In genomic region chr14:105301103-105301914, GRCh38 we compare ENCODE assay signal across 8 cellular contexts. TPM values are rescaled to one million over a fixed set of nuclear protein-coding genes. Genes with fewer than 3 reads are reported as not detected.
DNase-seq lines count a peak whose midpoint lies in the region; ATAC-seq, FAIRE-seq and TF ChIP-seq lines count a peak whose summit lies in the region.

No MANE protein-coding gene starts in this region.

- ATAC-seq in GM18907 (IDR thresholded peaks at IDR 0.05; ENCODE audit: unreplicated experiment) (peak; percentile 55), HG03135 (IDR thresholded peaks at IDR 0.05; ENCODE audit: unreplicated experiment) (peak; percentile 50), WTC11 (peak; percentile 84)

- H3K4me3 ChIP-seq in AG04450 (ENCODE audit: low read depth, low read length) (peak overlapping the region; percentile 92), bronchial epithelial cell (ENCODE audit: low read depth, low read length) (peak overlapping the region; percentile 87), small intestine (ENCODE audit: low read depth in 1 of 2, low read length in 2 of 2) (peak overlapping the region; percentile 74 to 79)

- CTCF ChIA-PET in AG04450 (lab: Charles Lee) (interaction anchor here (1.0 to 1.2 kb wide), 2 partner anchors 51 to 179 kb away, joined by 4 to 6 read pairs; no protein-coding TSS in a partner anchor), WTC11 (lab: Charles Lee) (interaction anchor here (0.6 to 2.0 kb wide), 20 partner anchors 10 to 959 kb away, joined by 3 to 12 read pairs (median 5); partner anchors contain the start of genes BTBD6, NUDT14 and PACS2)

- peaks cover 13% of the 10 kb centered on the region for H3K4me1 Mint-ChIP-seq in WTC11

- H3K36me3 Mint-ChIP-seq in WTC11 = peaks cover 5% of the 10 kb centered on the region; the same call in 1 of the 2 replicates

- H3K9me3 Mint-ChIP-seq in WTC11 = peaks cover 5% of the 10 kb centered on the region; the same call in 1 of the 2 replicates

- H3K9me3 ChIP-seq in AG04450 (ENCODE audit: control insufficient read depth, insufficient read depth, low read length) = no peaks in the 10 kb centered on the region; the same call in 1 of the 2 replicates
- no peaks in the 10 kb centered on the region for H3K9me3 ChIP-seq in small intestine (ENCODE audit: control insufficient read depth, low read depth)

- H3K27ac ChIP-seq in AG04450 (ENCODE audit: low read depth, low read length) (peak overlapping the region; percentile 87), small intestine (ENCODE audit: low read depth in 1 of 2, low read length in 1 of 2) (peak overlapping the region; percentile 95 to 100)

- TF ChIP-seq CTCF in AG04450 (IDR thresholded peaks at IDR 0.05; ENCODE audit: low read depth, low read length) = no peak
- TF ChIP-seq CTCF in WTC11 (IDR thresholded peaks at IDR 0.05) = no peak
- TF ChIP-seq CTCF in bronchial epithelial cell (IDR thresholded peaks at IDR 0.05; ENCODE audit: insufficient read depth, low read length, severe bottlenecking) = no peak

- peaks cover 40% of the 10 kb centered on the region for H3K27me3 Mint-ChIP-seq in WTC11 (ENCODE audit: low read depth)

- WGBS in small intestine, 3 donors = 3 to 5% (median 4%) methylated on average over 31 to 65 of the region's 65 CpGs

- no peaks in the 10 kb centered on the region for H3K36me3 ChIP-seq in bronchial epithelial cell (ENCODE audit: control insufficient read depth, insufficient read depth, low read length)
- H3K36me3 ChIP-seq in small intestine (ENCODE audit: control insufficient read depth in 2 of 2, insufficient read depth in 2 of 2, low read length in 2 of 2) = no peaks in the 10 kb centered on the region

- no peak for FAIRE-seq in bronchial epithelial cell (lab: Jason Lieb, UNC)
- no peak for FAIRE-seq in small intestine (lab: Jason Lieb, UNC)

- peaks cover 0 to 10% of the 10 kb centered on the region in 2 donors for H3K4me1 ChIP-seq in small intestine (ENCODE audit: control insufficient read depth in 2 of 2, insufficient read depth in 1 of 2, low read depth in 1 of 2, low read length in 1 of 2)

- H3K4me3 Mint-ChIP-seq in WTC11 = peak overlapping the region; percentile 91

- POLR2A ChIA-PET in AG04450 (lab: Yijun Ruan, JAX) (interaction anchor here (0.5 to 1.5 kb wide), 12 partner anchors 8 to 379 kb away, joined by 3 to 23 read pairs (median 4); partner anchors contain the start of genes BTBD6, CDCA4 and PACS2), WTC11 (lab: Charles Lee) (interaction anchor here (0.6 to 2.4 kb wide), 6 partner anchors 9 to 475 kb away, joined by 4 to 10 read pairs (median 4); partner anchors contain the start of genes BTBD6 and PACS2)

- DNase-seq in AG04450 (ENCODE audit: low read depth, low spot score) (peak; percentile 84), NCI-H2196 treated with DMSO at 0.1 percent for 48 hours (lab: John Stamatoyannopoulos, UW; ENCODE audit: unreplicated experiment) (peak; percentile 68), WTC11 (ENCODE audit: low spot score) (peak; percentile 100), bronchial epithelial cell (ENCODE audit: low read depth) (peak; percentile 86), iPS-NIHi7 (ENCODE audit: extremely low spot score) (peak; percentile 99), small intestine (peak; percentile 97)

- H3K27me3 ChIP-seq in AG04450 (ENCODE audit: control insufficient read depth, insufficient read depth, low read length) (no peaks in the 10 kb centered on the region), bronchial epithelial cell (ENCODE audit: control insufficient read depth, insufficient read depth, low read length) (no peaks in the 10 kb centered on the region), small intestine (ENCODE audit: control insufficient read depth in 2 of 2, insufficient read depth in 2 of 2, low read length in 2 of 2) (no peaks in the 10 kb centered on the region)

- peak overlapping the region; percentile 98 for H3K27ac Mint-ChIP-seq in WTC11

TF ChIP-seq in WTC11, 78 proteins besides CTCF, POLR2A, EP300 and RAD21 (continues in another document):
- TF ChIP-seq SP1 (CRISPR knock-in tag; conservative IDR thresholded peaks at IDR 0.05) = 0 out of 2 replicates have a peak, but pooled peaks have one; percentile 29
- TF ChIP-seq ERG (CRISPR knock-in tag; IDR thresholded peaks at IDR 0.05) = no peak
- TF ChIP-seq, protein P1, sequence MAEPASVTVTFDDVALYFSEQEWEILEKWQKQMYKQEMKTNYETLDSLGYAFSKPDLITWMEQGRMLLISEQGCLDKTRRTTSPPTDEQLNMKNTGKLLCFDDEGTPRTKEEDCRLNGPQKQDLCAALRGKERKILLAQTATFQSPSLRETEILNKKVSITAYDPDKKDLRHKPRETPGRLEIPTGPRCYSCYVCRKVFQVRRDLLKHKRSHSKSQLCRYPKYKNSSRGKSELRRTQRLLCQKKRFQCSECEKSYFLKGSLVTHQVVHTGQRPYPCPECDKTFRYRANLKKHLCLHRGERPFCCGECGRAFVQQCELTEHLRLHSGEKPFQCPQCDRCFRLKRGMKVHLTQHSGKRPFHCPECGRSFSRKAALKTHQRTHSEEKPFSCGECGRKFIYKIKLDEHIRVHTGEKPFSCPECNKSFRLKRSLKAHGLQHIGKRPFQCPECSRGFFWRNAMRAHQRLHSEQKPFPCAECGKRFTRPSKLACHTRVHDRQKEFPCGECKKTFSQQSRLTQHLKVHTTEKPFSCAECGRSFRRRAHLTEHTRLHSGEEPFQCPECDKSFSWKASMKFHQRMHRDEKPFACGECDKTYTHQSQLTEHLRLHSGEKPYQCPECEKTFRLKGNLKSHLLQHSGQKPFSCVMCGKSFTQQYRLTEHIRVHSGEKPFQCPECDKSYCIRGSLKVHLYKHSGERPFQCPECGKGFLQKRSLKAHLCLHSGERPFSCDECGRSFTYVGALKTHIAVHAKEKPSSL (CRISPR knock-in tag; conservative IDR thresholded peaks at IDR 0.05) = no peak
- TF ChIP-seq ZNF121 (CRISPR knock-in tag; IDR thresholded peaks at IDR 0.05) = no peak
- TF ChIP-seq, protein P2, sequence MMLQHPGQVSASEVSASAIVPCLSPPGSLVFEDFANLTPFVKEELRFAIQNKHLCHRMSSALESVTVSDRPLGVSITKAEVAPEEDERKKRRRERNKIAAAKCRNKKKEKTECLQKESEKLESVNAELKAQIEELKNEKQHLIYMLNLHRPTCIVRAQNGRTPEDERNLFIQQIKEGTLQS (CRISPR knock-in tag; conservative IDR thresholded peaks at IDR 0.05) = no peak
- peak; percentile 63; the same call in 1 of the 2 replicates for TF ChIP-seq ZNF423 (CRISPR knock-in tag; IDR thresholded peaks at IDR 0.05)
- no peak for TF ChIP-seq ELF4 (CRISPR knock-in tag; IDR thresholded peaks at IDR 0.05; ENCODE audit: low read depth)
- no peak; the same call in 1 of the 2 replicates for TF ChIP-seq MYBL2 (CRISPR knock-in tag; IDR thresholded peaks at IDR 0.05)
- TF ChIP-seq ZNF281 (CRISPR knock-in tag; IDR thresholded peaks at IDR 0.05) = no peak
- 0 out of 2 replicates have a peak, but pooled peaks have one; percentile 8 for TF ChIP-seq GTF2I (CRISPR knock-in tag; conservative IDR thresholded peaks at IDR 0.05)

RNA-seq across cellular contexts. Expression of gene BRF1, which starts 0.5 kb away (rescaled TPM):
- polyA plus RNA-seq in AG04450 (2011; rRNA removed) (6.3 and 8.1 TPM in 2 replicates), small intestine (10 to 100 TPM; 18.4 to 28.0 (median 20.3) TPM)
- 11.1 and 15.6 TPM in 2 replicates for polyA minus RNA-seq in AG04450 (2011; rRNA and poly(A)+ RNA removed)
- total RNA-seq in WTC11 (2021) (23.9 to 26.5 TPM (median 26.4 TPM) in 3 replicates), bronchial epithelial cell (22.3 and 24.0 TPM in 2 replicates)

RNA-seq across cellular contexts. Expression of gene PACS2, which starts 13.2 kb away (rescaled TPM):
- 13.0 and 16.1 TPM in 2 replicates for polyA plus RNA-seq in AG04450 (2011; rRNA removed)
- 14.5 and 18.3 TPM in 2 replicates for polyA minus RNA-seq in AG04450 (2011; rRNA and poly(A)+ RNA removed)
- total RNA-seq in WTC11 (2021) = 90.7 to 100 TPM (median 98.0 TPM) in 3 replicates
- 42.4 and 43.1 TPM in 2 replicates for total RNA-seq in bronchial epithelial cell
- 10 to 100 TPM; 35.4 to 45.6 (median 44.1) TPM for polyA plus RNA-seq in small intestine

RNA-seq across cellular contexts. Expression of gene BTBD6, which starts 53.0 kb away (rescaled TPM):
- 27.3 and 32.0 TPM in 2 replicates for polyA plus RNA-seq in AG04450 (2011; rRNA removed)
- 26.8 and 30.4 TPM in 2 replicates for polyA minus RNA-seq in AG04450 (2011; rRNA and poly(A)+ RNA removed)
- 7.8 to 10.0 TPM (median 8.3 TPM) in 3 replicates for total RNA-seq in WTC11 (2021)
- 63.4 and 75.8 TPM in 2 replicates for total RNA-seq in bronchial epithelial cell
- 10 to 100 TPM; 40.6 to 84.1 (median 58.9) TPM for polyA plus RNA-seq in small intestine

Comparison
In these comparisons a context has a peak if more than half of its experiments do, and no peak if none do; other contexts are left out.
1. Peak in every context shown above with its lines: DNase-seq, ATAC-seq, H3K4me3 ChIP-seq and H3K27ac ChIP-seq.